Comparison of ENCODE assay signal across 12 cellular contexts in genomic region chr11:9396752-9397151, GRCh38. TPM values are rescaled to one million over a fixed set of nuclear protein-coding genes. Genes with fewer than 3 reads are reported as not detected.
DNase-seq lines count a peak whose midpoint lies in the region; ATAC-seq and TF ChIP-seq lines count a peak whose summit lies in the region.
"Had no signal": no experiment of that assay in that cellular context is flagged by ENCODE, and none has a peak within 500 bp of the region (broad histone marks: within the 10 kb centered on the region; RNA-seq: fewer than 3 reads in every experiment).

No MANE protein-coding gene starts in this region.

- no peak overlapping the region for H3K27ac ChIP-seq in A673 (ENCODE audit: low read depth, low read length, poor library complexity, severe bottlenecking)

- H3K9me3 Mint-ChIP-seq in Calu3 (ENCODE audit: low read depth, unreplicated experiment) = peaks cover 2% of the 10 kb centered on the region
- H3K9me3 Mint-ChIP-seq in activated naive CD8-positive, alpha-beta T cell treated with anti-CD3 and anti-CD28 coated beads for 36 hours = no peaks in the 10 kb centered on the region

- H3K27me3 ChIP-seq in A673 (replicated peaks; ENCODE audit: insufficient read depth, low read depth, low read length, poor library complexity) = no peaks in the 10 kb centered on the region
- H3K27me3 ChIP-seq: BE2C had no signal

- no peak overlapping the region for H3K4me3 ChIP-seq in A673 (ENCODE audit: low read depth, low read length, poor library complexity, severe bottlenecking)
- H3K4me3 ChIP-seq: lung had no signal

- H3K36me3 Mint-ChIP-seq in Calu3 (ENCODE audit: insufficient read depth, unreplicated experiment) = peaks cover 28% of the 10 kb centered on the region
- H3K36me3 Mint-ChIP-seq in activated naive CD8-positive, alpha-beta T cell treated with anti-CD3 and anti-CD28 coated beads for 36 hours = peaks cover 46% of the 10 kb centered on the region

- H3K4me1 ChIP-seq in A673 (ENCODE audit: insufficient read depth, low read length, poor library complexity, severe bottlenecking) = peaks cover 6% of the 10 kb centered on the region
- H3K4me1 ChIP-seq: BE2C had no signal

- BruUV-seq in Calu3 (replicated peaks; lab: Mats Ljungman, UMichigan) (no TSS peak), A673 (replicated peaks; lab: Mats Ljungman, UMichigan) (no TSS peak)

- no peaks in the 10 kb centered on the region for H3K9me3 ChIP-seq in A673 (ENCODE audit: low read depth, low read length, poor library complexity, severe bottlenecking)
- H3K9me3 ChIP-seq: BE2C had no signal

- CTCF ChIA-PET in Calu3 (lab: Charles Lee) (no interaction called here), A673 (lab: Charles Lee) (no interaction called here)

- peak; percentile 62 for ATAC-seq in GM18907 (IDR thresholded peaks at IDR 0.05; ENCODE audit: unreplicated experiment)
- peak; percentile 57 for ATAC-seq in HG03066 (IDR thresholded peaks at IDR 0.05; ENCODE audit: low read depth, unreplicated experiment)
- no peak for ATAC-seq in GM21825 (IDR thresholded peaks at IDR 0.05; ENCODE audit: unreplicated experiment)

- TF ChIP-seq CTCF in Calu3 (IDR thresholded peaks at IDR 0.05; ENCODE audit: unreplicated experiment) (no peak), A673 (conservative IDR thresholded peaks at IDR 0.05; ENCODE audit: low read depth, low read length) (no peak)

- H3K4me3 Mint-ChIP-seq in Calu3 (ENCODE audit: low read depth, unreplicated experiment) = no peak overlapping the region
- peak overlapping the region; percentile 42 for H3K4me3 Mint-ChIP-seq in activated naive CD8-positive, alpha-beta T cell treated with anti-CD3 and anti-CD28 coated beads for 36 hours

- POLR2A ChIA-PET in A673 (lab: Charles Lee; ENCODE audit: low non-redundant PET) = no interaction called here

- no peaks in the 10 kb centered on the region for H3K27me3 Mint-ChIP-seq in Calu3 (ENCODE audit: unreplicated experiment)
- no peaks in the 10 kb centered on the region for H3K27me3 Mint-ChIP-seq in activated naive CD8-positive, alpha-beta T cell treated with anti-CD3 and anti-CD28 coated beads for 36 hours

- intact Hi-C loops in Calu3 (cut with micrococcal nuclease; ENCODE audit: unreplicated experiment) (no loop called here), A673 (cut with micrococcal nuclease; ENCODE audit: unreplicated experiment) (no loop called here), cardiac septum (cut with DNase I) (no loop called here)

- DNase-seq in Calu3 = no peak
- no peak for DNase-seq in activated naive CD8-positive, alpha-beta T cell treated with anti-CD3 and anti-CD28 coated beads for 36 hours
- DNase-seq in A673 (ENCODE audit: low spot score) = no peak
- no peak for DNase-seq in putamen (ENCODE audit: low spot score)
- DNase-seq in cardiac septum (ENCODE audit: low spot score) = no peak
- DNase-seq: BE2C, glutamatergic neuron, NCI-H1105 treated with DMSO at 0.1 percent for 48 hours had no signal

- peak overlapping the region; percentile 63 for H3K27ac Mint-ChIP-seq in Calu3 (ENCODE audit: unreplicated experiment)
- peak overlapping the region; percentile 81 for H3K27ac Mint-ChIP-seq in activated naive CD8-positive, alpha-beta T cell treated with anti-CD3 and anti-CD28 coated beads for 36 hours

- peaks cover 27% of the 10 kb centered on the region for H3K4me1 Mint-ChIP-seq in Calu3 (ENCODE audit: low read depth, unreplicated experiment)
- peaks cover 48% of the 10 kb centered on the region for H3K4me1 Mint-ChIP-seq in activated naive CD8-positive, alpha-beta T cell treated with anti-CD3 and anti-CD28 coated beads for 36 hours

- H3K36me3 ChIP-seq in A673 (ENCODE audit: insufficient read depth, low read length, poor library complexity, severe bottlenecking) = peaks cover 6% of the 10 kb centered on the region
- H3K36me3 ChIP-seq: BE2C had no signal

RNA-seq across cellular contexts. Expression of gene IPO7, which starts 12.3 kb away (rescaled TPM):
- total RNA-seq in Calu3 (2022) (139 and 170 TPM in 2 replicates), A673 (2021) (141 and 174 TPM in 2 replicates), cardiac septum (143 TPM)
- 100 to 1,000 TPM; 195 TPM for total RNA-seq in activated naive CD8-positive, alpha-beta T cell treated with anti-CD3 and anti-CD28 coated beads for 36 hours
